ENCODE assay signal across 18 cellular contexts in genomic region chr6:163923658-163924411, GRCh38.
DNase-seq lines count a peak whose midpoint lies in the region; ATAC-seq and TF ChIP-seq lines count a peak whose summit lies in the region.
"Had no signal": no experiment of that assay in that cellular context is flagged by ENCODE, and none has a peak within 500 bp of the region (broad histone marks: within the 10 kb centered on the region; RNA-seq: fewer than 3 reads in every experiment).

No MANE protein-coding gene starts in this region.

- no peaks in the 10 kb centered on the region for H3K79me2 ChIP-seq in neural progenitor cell (ENCODE audit: low read depth)

- H3K4me3 Mint-ChIP-seq in neural progenitor cell: no peak overlapping the region
- no peak overlapping the region for H3K4me3 Mint-ChIP-seq in activated naive CD8-positive, alpha-beta T cell treated with anti-CD3 and anti-CD28 coated beads for 36 hours
- H3K4me3 Mint-ChIP-seq: B cell; CD4-positive, alpha-beta T cell had no signal

- H3K27me3 Mint-ChIP-seq in neural progenitor cell (ENCODE audit: insufficient read depth, low read depth): peaks cover 3% of the 10 kb centered on the region
- H3K27me3 Mint-ChIP-seq in activated naive CD8-positive, alpha-beta T cell treated with anti-CD3 and anti-CD28 coated beads for 36 hours: no peaks in the 10 kb centered on the region
- H3K27me3 Mint-ChIP-seq: CD4-positive, alpha-beta T cell had no signal

- no peak overlapping the region for H3K27ac Mint-ChIP-seq in neural progenitor cell
- H3K27ac Mint-ChIP-seq in activated naive CD8-positive, alpha-beta T cell treated with anti-CD3 and anti-CD28 coated beads for 36 hours: no peak overlapping the region
- H3K27ac Mint-ChIP-seq: B cell; CD4-positive, alpha-beta T cell had no signal

- no peaks in the 10 kb centered on the region for H3K36me3 ChIP-seq in neural progenitor cell
- H3K36me3 ChIP-seq in skeletal muscle tissue (ENCODE audit: control insufficient read depth in 3 of 3, insufficient read depth in 3 of 3, low read length in 3 of 3): no peaks in the 10 kb centered on the region
- no peaks in the 10 kb centered on the region for H3K36me3 ChIP-seq in right atrium auricular region

- intact Hi-C loops in dorsolateral prefrontal cortex (cut with DNase I): no loop called here

- H3K36me3 Mint-ChIP-seq in neural progenitor cell: no peaks in the 10 kb centered on the region
- H3K36me3 Mint-ChIP-seq in activated naive CD8-positive, alpha-beta T cell treated with anti-CD3 and anti-CD28 coated beads for 36 hours: no peaks in the 10 kb centered on the region

- H3K27me3 ChIP-seq in dorsolateral prefrontal cortex (no peaks in the 10 kb centered on the region), neural progenitor cell (no peaks in the 10 kb centered on the region), skeletal muscle tissue (ENCODE audit: control insufficient read depth in 3 of 3, insufficient read depth in 3 of 3, low read length in 3 of 3) (no peaks in the 10 kb centered on the region), right atrium auricular region (no peaks in the 10 kb centered on the region)

- H3K4me3 ChIP-seq in dorsolateral prefrontal cortex: peak overlapping the region in 16 of 59 donors; percentile 9 to 34 (median 17)
- no peak overlapping the region for H3K4me3 ChIP-seq in neural progenitor cell
- H3K4me3 ChIP-seq in skeletal muscle tissue (ENCODE audit: low read length in 3 of 3): peak overlapping the region; percentile 16 to 48 (median 45)
- no peak overlapping the region for H3K4me3 ChIP-seq in right atrium auricular region

- peaks cover 12% of the 10 kb centered on the region for H3K4me1 Mint-ChIP-seq in neural progenitor cell
- no peaks in the 10 kb centered on the region for H3K4me1 Mint-ChIP-seq in activated naive CD8-positive, alpha-beta T cell treated with anti-CD3 and anti-CD28 coated beads for 36 hours
- H3K4me1 Mint-ChIP-seq: B cell had no signal

- peaks cover 10% of the 10 kb centered on the region for H3K9me3 Mint-ChIP-seq in neural progenitor cell
- H3K9me3 Mint-ChIP-seq in activated naive CD8-positive, alpha-beta T cell treated with anti-CD3 and anti-CD28 coated beads for 36 hours: no peaks in the 10 kb centered on the region

- peak overlapping the region in 53 of 59 donors; percentile 14 to 84 (median 57) for H3K27ac ChIP-seq in dorsolateral prefrontal cortex
- H3K27ac ChIP-seq in neural progenitor cell: no peak overlapping the region
- peak overlapping the region; percentile 28 for H3K27ac ChIP-seq in skeletal muscle tissue (ENCODE audit: low read depth, low read length)
- no peak overlapping the region for H3K27ac ChIP-seq in right atrium auricular region

- no peaks in the 10 kb centered on the region for H3K9me3 ChIP-seq in neural progenitor cell (ENCODE audit: low read depth)
- H3K9me3 ChIP-seq in skeletal muscle tissue (ENCODE audit: control insufficient read depth in 3 of 3, low read length in 3 of 3): no peaks in the 10 kb centered on the region
- no peaks in the 10 kb centered on the region for H3K9me3 ChIP-seq in right atrium auricular region

- H3K9ac ChIP-seq in neural progenitor cell (no peak overlapping the region), skeletal muscle tissue (ENCODE audit: low read depth in 1 of 3, low read length in 3 of 3) (peak overlapping the region; percentile 28 to 69 (median 44))

- TF ChIP-seq CTCF in dorsolateral prefrontal cortex (IDR thresholded peaks at IDR 0.05 in 54 of 56, conservative IDR thresholded peaks at IDR 0.05 in 2 of 56; ENCODE audit: low read depth in 1 of 56, partially characterized antibody in 56 of 56): no peak
- no peak for TF ChIP-seq CTCF in neural progenitor cell (IDR thresholded peaks at IDR 0.05)
- no peak for TF ChIP-seq CTCF in right atrium auricular region (IDR thresholded peaks at IDR 0.05)

- DNase-seq in HT1080 (ENCODE audit: low read depth) (peak; percentile 29), dorsolateral prefrontal cortex (peak in 5 of 10 donors; percentile 54 to 71 (median 57)), neural progenitor cell (ENCODE audit: low spot score) (no peak), OCI-M2 (lab: John Stamatoyannopoulos, UW; ENCODE audit: unreplicated experiment) (no peak), right atrium auricular region (ENCODE audit: low spot score) (no peak)
- no peak for DNase-seq in activated naive CD8-positive, alpha-beta T cell treated with anti-CD3 and anti-CD28 coated beads for 36 hours
- DNase-seq: Calu3; CD4-positive, alpha-beta T cell; DMS79; GDM1; Kasumi-1; NCI-H1417; NCI-H2029; NCI-H2171 treated with DMSO at 0.1 percent for 48 hours; NCI-H82 had no signal

- peak overlapping the region; percentile 24 for H2AFZ ChIP-seq in neural progenitor cell (replicated peaks)

- no peaks in the 10 kb centered on the region for H4K20me1 ChIP-seq in neural progenitor cell (ENCODE audit: low read depth)

- no peak for ATAC-seq in GM21515 (IDR thresholded peaks at IDR 0.05; ENCODE audit: unreplicated experiment)

- H3F3A ChIP-seq in neural progenitor cell (ENCODE audit: low read depth): no peaks in the 10 kb centered on the region

- H3K4me2 ChIP-seq in neural progenitor cell: no peak overlapping the region

- H3K4me1 ChIP-seq in neural progenitor cell (no peaks in the 10 kb centered on the region), skeletal muscle tissue (ENCODE audit: control insufficient read depth in 3 of 3, insufficient read depth in 3 of 3, low read length in 3 of 3) (peaks cover 0 to 14% (median 0%) of the 10 kb centered on the region in 3 donors), right atrium auricular region (peaks cover 0 to 9% of the 10 kb centered on the region in 2 donors)

Comparison
In these comparisons a context has a peak if more than half of its experiments do, and no peak if none do; other contexts are left out.
1. H3K27ac ChIP-seq: peak in dorsolateral prefrontal cortex (53 of 59) and skeletal muscle tissue (single experiment); none in neural progenitor cell (single experiment) and right atrium auricular region (0 of 2).
2. H3K4me3 ChIP-seq: peak in skeletal muscle tissue (3 of 3); none in neural progenitor cell (single experiment) and right atrium auricular region (0 of 2).